ENCODE assay signal across 21 cellular contexts in the genomic region with DNA sequence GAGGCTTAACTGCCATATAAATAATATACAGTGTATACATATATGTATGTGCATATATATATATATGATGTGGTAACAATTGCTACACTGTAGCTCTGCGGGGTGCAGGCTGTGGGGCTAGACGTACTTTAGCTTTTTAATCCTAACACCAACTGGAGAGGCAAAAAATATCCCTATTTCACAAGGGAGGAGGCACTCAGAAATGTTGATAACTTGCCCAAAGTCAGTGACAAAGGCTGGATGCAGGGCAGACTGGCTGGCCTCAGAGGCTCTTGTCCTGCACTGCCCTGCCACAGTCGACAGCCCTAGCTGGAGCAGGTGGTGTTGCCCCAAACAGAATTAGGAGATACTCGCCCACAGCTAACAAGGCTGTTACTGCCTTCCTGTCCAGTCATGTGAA. TPM values are rescaled to one million over a fixed set of nuclear protein-coding genes. Genes with fewer than 3 reads are reported as not detected.
DNase-seq lines count a peak whose midpoint lies in the region; ATAC-seq, FAIRE-seq and TF ChIP-seq lines count a peak whose summit lies in the region.
"Had no signal": no experiment of that assay in that cellular context is flagged by ENCODE, and none has a peak within 500 bp of the region (broad histone marks: within the 10 kb centered on the region; RNA-seq: fewer than 3 reads in every experiment).

No MANE protein-coding gene starts in this region.

- FAIRE-seq in HTR-8/SVneo (lab: Jason Lieb, UNC), result no peak
- FAIRE-seq: endometrium had no signal

- intact Hi-C loops in heart left ventricle (cut with DNase I), result no loop called here

- H3K4me2 ChIP-seq in hepatocyte (peak overlapping the region; percentile 96), smooth muscle cell (no peak overlapping the region)

- no peaks in the 10 kb centered on the region for H3K36me3 ChIP-seq in cardiac muscle cell
- no peaks in the 10 kb centered on the region for H3K36me3 ChIP-seq in heart left ventricle
- H3K36me3 ChIP-seq in SJCRH30, result no peaks in the 10 kb centered on the region
- H3K36me3 ChIP-seq in hepatocyte (replicated peaks; ENCODE audit: insufficient read depth, low read depth), result no peaks in the 10 kb centered on the region
- no peaks in the 10 kb centered on the region for H3K36me3 ChIP-seq in smooth muscle cell (ENCODE audit: low read depth)
- H3K36me3 ChIP-seq: neutrophil had no signal

- no peak overlapping the region for H2AFZ ChIP-seq in hepatocyte
- no peak overlapping the region for H2AFZ ChIP-seq in smooth muscle cell (ENCODE audit: low read depth)

- peak overlapping the region; percentile 69 for H3K4me3 ChIP-seq in cardiac muscle cell
- peak overlapping the region in 1 of 12 donors; percentile 42 for H3K4me3 ChIP-seq in heart left ventricle
- H3K4me3 ChIP-seq in SJCRH30, result peak overlapping the region; percentile 57
- no peak overlapping the region for H3K4me3 ChIP-seq in hepatocyte
- H3K4me3 ChIP-seq in smooth muscle cell, result peak overlapping the region; percentile 50

- H3F3A ChIP-seq in smooth muscle cell (ENCODE audit: low read depth), result no peaks in the 10 kb centered on the region

- H3K9me3 ChIP-seq in cardiac muscle cell (ENCODE audit: low read depth) (no peaks in the 10 kb centered on the region), heart left ventricle (no peaks in the 10 kb centered on the region), SJCRH30 (replicated peaks) (no peaks in the 10 kb centered on the region), hepatocyte (ENCODE audit: low read depth) (no peaks in the 10 kb centered on the region), smooth muscle cell (replicated peaks; ENCODE audit: low read depth) (no peaks in the 10 kb centered on the region)
- H3K9me3 ChIP-seq: neutrophil had no signal

- H3K27me3 ChIP-seq in cardiac muscle cell (peaks cover 7% of the 10 kb centered on the region), heart left ventricle (peaks cover 7 to 74% (median 41%) of the 10 kb centered on the region in 9 donors), SJCRH30 (peaks cover 9% of the 10 kb centered on the region), hepatocyte (peaks cover 48% of the 10 kb centered on the region), smooth muscle cell (ENCODE audit: low read depth) (peaks cover 62% of the 10 kb centered on the region)

- no peak for TF ChIP-seq CTCF in cardiac muscle cell (IDR thresholded peaks at IDR 0.05; ENCODE audit: low read depth, low read length)
- TF ChIP-seq CTCF in heart left ventricle (IDR thresholded peaks at IDR 0.05), result no peak
- no peak for TF ChIP-seq CTCF in hepatocyte (IDR thresholded peaks at IDR 0.05; ENCODE audit: poor library complexity)
- TF ChIP-seq CTCF in smooth muscle cell (IDR thresholded peaks at IDR 0.05; ENCODE audit: borderline replicate concordance, insufficient read depth, poor library complexity, severe bottlenecking), result no peak

- H4K20me1 ChIP-seq in hepatocyte (ENCODE audit: insufficient read depth, poor library complexity, severe bottlenecking) (no peaks in the 10 kb centered on the region), smooth muscle cell (ENCODE audit: low read depth) (no peaks in the 10 kb centered on the region)

- no peaks in the 10 kb centered on the region for H3K9me2 ChIP-seq in hepatocyte (replicated peaks; ENCODE audit: insufficient read depth)

- H3K27ac ChIP-seq in cardiac muscle cell (peak overlapping the region; percentile 65), heart left ventricle (no peak overlapping the region), SJCRH30 (no peak overlapping the region; the same call in 1 of the 2 replicates), hepatocyte (no peak overlapping the region), smooth muscle cell (ENCODE audit: low read depth) (no peak overlapping the region)
- H3K27ac ChIP-seq: neutrophil had no signal

- TF ChIP-seq POLR2A in heart left ventricle (IDR thresholded peaks at IDR 0.05), result no peak

- 41 to 65% (median 48%) methylated on average over 4 of the region's 4 CpGs for WGBS in heart left ventricle, 4 donors
- WGBS in hepatocyte (ENCODE audit: low lambda C conversion rate, missing lambda C conversion rate), result 74% methylated on average over 4 of the region's 4 CpGs
- WGBS in smooth muscle cell (ENCODE audit: low lambda C conversion rate), result 63% methylated on average over 4 of the region's 4 CpGs

- H3K4me1 ChIP-seq in cardiac muscle cell (ENCODE audit: low read depth) (peaks cover 21% of the 10 kb centered on the region), heart left ventricle (peaks cover 0 to 23% (median 3%) of the 10 kb centered on the region in 12 donors), SJCRH30 (0 out of 2 replicates have a peak, but pooled peaks cover 5% of the 10 kb centered on the region), hepatocyte (ENCODE audit: insufficient read depth) (peaks cover 9% of the 10 kb centered on the region), smooth muscle cell (ENCODE audit: low read depth) (no peaks in the 10 kb centered on the region)

- DNase-seq in cardiac muscle cell (ENCODE audit: low read depth in 1 of 2, low spot score in 1 of 2), result peak in 1 of 2 donors; percentile 25
- no peak for DNase-seq in heart left ventricle
- DNase-seq in SJCRH30, result peak; percentile 42 to 64
- DNase-seq in hepatocyte (ENCODE audit: low spot score), result no peak
- no peak for DNase-seq in smooth muscle cell (lab: John Stamatoyannopoulos, UW; ENCODE audit: unreplicated experiment)
- DNase-seq in HTR-8/SVneo (ENCODE audit: insufficient read length, low spot score), result no peak
- DNase-seq in cortex of kidney (lab: John Stamatoyannopoulos, UW), result no peak
- no peak for DNase-seq in HuH-7 (ENCODE audit: low spot score)
- DNase-seq: activated CD4-positive, CD25-positive, alpha-beta regulatory T cell treated with anti-CD3 and anti-CD28 coated beads, Interleukin-2, amount 50 U/mL, for 72 hours; activated CD8-positive, alpha-beta memory T cell treated with anti-CD3 and anti-CD28 coated beads, Interleukin-2, amount 10 ng/mL, durations not matched to agents 7 days and 5 days; amygdala; CD8-positive, alpha-beta memory T cell; hypothalamus; KG1; NCI-H1105; NCI-H2171 treated with DMSO at 0.1 percent for 48 hours; SHP77 treated with DMSO at 0.1 percent for 48 hours; stimulated activated CD4-positive, alpha-beta T cell treated with anti-CD3 and anti-CD28 coated beads, Interleukin-2, amount 100 ng/mL, for 48 hours had no signal

- H3K79me2 ChIP-seq in hepatocyte, result no peaks in the 10 kb centered on the region
- no peaks in the 10 kb centered on the region for H3K79me2 ChIP-seq in smooth muscle cell (ENCODE audit: low read depth)

- no peak overlapping the region for H3K9ac ChIP-seq in smooth muscle cell (ENCODE audit: low read depth)

- ATAC-seq in heart left ventricle, result no peak
- ATAC-seq: activated CD8-positive, alpha-beta memory T cell treated with anti-CD3 and anti-CD28 coated beads, Interleukin-2, amount 10 ng/mL, durations not matched to agents 7 days and 5 days had no signal

RNA-seq across cellular contexts. Expression of gene RELN, which starts 1.5 kb away (rescaled TPM):
- 34.8 and 46.9 TPM in 2 replicates for total RNA-seq in cardiac muscle cell
- 19.2 and 27.1 TPM in 2 replicates for polyA plus RNA-seq in cardiac muscle cell
- total RNA-seq in heart left ventricle, result 1 to 10 TPM in 5 of 9 donors, under 1 TPM in 4; 0.16 to 3.5 (median 1.3) TPM
- 1 to 10 TPM in 1 of 2 donors, under 1 TPM in 1; 0.46 to 1.7 TPM for polyA plus RNA-seq in heart left ventricle
- 54.7 and 59.0 TPM in 2 replicates for total RNA-seq in SJCRH30 (2014; rRNA removed; shearing (Covaris generic))
- 16.3 and 22.0 TPM in 2 replicates for total RNA-seq in hepatocyte
- 3.9 and 7.4 TPM in 2 replicates for polyA plus RNA-seq in hepatocyte
- 0.04 and 0.90 TPM in 2 replicates for total RNA-seq in smooth muscle cell
- polyA plus RNA-seq in smooth muscle cell, result 0.51 TPM in 1 of 2 replicates, not detected in the other
- total RNA-seq: activated CD8-positive, alpha-beta memory T cell treated with anti-CD3 and anti-CD28 coated beads, Interleukin-2, amount 10 ng/mL, durations not matched to agents 7 days and 5 days; CD8-positive, alpha-beta memory T cell; T-helper 2 cell treated with Interferon-gamma antibody and Interleukin-4, amounts not matched to agents 100 ng/mL and 5 ng/mL, for 36 hours had no signal
- polyA plus RNA-seq: CD8-positive, alpha-beta memory T cell had no signal

Comparison
In these comparisons a context has a peak if more than half of its experiments do, and no peak if none do; other contexts are left out.
1. DNase-seq: peak in SJCRH30 (2 of 2); none in heart left ventricle (0 of 5), hepatocyte (single experiment), smooth muscle cell (single experiment), HTR-8/SVneo (single experiment), cortex of kidney (single experiment) and HuH-7 (single experiment).